22 cellular contexts compared by ENCODE assay signal in the genomic region with DNA sequence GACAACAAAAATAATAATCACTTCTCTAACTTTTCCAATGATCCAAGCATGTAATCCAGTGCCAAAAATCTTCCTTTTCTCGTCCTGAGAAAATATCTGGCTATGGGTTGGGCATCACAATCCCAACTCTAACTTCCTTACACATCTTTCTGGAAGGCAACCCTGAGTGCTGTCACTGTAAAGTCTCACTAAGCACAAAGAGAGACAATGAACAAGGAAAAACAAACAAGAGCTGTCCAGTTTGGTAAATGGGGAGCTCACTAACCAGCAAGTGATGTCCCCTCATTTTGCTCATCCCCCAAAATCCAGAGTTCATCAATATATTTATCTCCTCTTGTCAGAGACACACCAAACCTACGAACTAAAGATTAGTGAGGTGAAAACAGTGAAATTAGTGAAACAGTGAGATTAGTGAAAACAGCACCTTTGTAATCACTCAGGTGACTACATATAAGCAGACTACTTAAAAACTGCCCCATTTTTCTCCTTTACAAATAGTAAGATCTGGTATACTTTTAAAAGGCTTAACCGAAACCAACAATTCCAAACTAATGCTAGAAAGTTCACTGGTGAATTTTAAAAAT. TPM values are rescaled to one million over a fixed set of nuclear protein-coding genes. Genes with fewer than 3 reads are reported as not detected.
A peak's percentile ranks its signal among the peaks of the same experiment; 100 is the strongest.
DNase-seq lines count a peak whose midpoint lies in the region; FAIRE-seq and TF ChIP-seq lines count a peak whose summit lies in the region.
"Had no signal": no experiment of that assay in that cellular context is flagged by ENCODE, and none has a peak within 500 bp of the region (broad histone marks: within the 10 kb centered on the region; RNA-seq: fewer than 3 reads in every experiment).

No MANE protein-coding gene starts in this region.

- DNase-seq in activated CD4-positive, alpha-beta T cell treated with anti-CD3 and anti-CD28 coated beads, Interleukin-2, amount 10 ng/mL, durations not matched to agents 24 days and 14 days, result no peak
- DNase-seq in activated CD4-positive, alpha-beta T cell treated with anti-CD3 and anti-CD28 coated beads, Interleukin-2, amount 10 ng/mL, durations not matched to agents 7 days and 5 days, result no peak
- DNase-seq in astrocyte (ENCODE audit: low read depth), result no peak
- no peak for DNase-seq in H4 (ENCODE audit: low spot score)
- no peak for DNase-seq in glutamatergic neuron
- DNase-seq in effector memory CD4-positive, alpha-beta T cell, result no peak
- DNase-seq: activated CD4-positive, alpha-beta T cell treated with anti-CD3 and anti-CD28 coated beads for 1 hour; activated gamma-delta T cell treated with Interleukin-2 at 50 U/mL for 16 hours; CD4-positive, alpha-beta T cell; DMS79; lower lobe of right lung; naive thymus-derived CD8-positive, alpha-beta T cell; NCI-H1092 treated with DMSO at 0.1 percent for 48 hours; NCI-H526; PC-3; SJCRH30 had no signal

- no peak overlapping the region for H3K4me3 Mint-ChIP-seq in activated CD4-positive, alpha-beta T cell treated with anti-CD3 and anti-CD28 coated beads, Interleukin-2, amount 10 ng/mL, durations not matched to agents 24 days and 14 days
- H3K4me3 Mint-ChIP-seq in activated CD4-positive, alpha-beta T cell treated with anti-CD3 and anti-CD28 coated beads, Interleukin-2, amount 10 ng/mL, durations not matched to agents 7 days and 5 days, result no peak overlapping the region
- H3K4me3 Mint-ChIP-seq in astrocyte (ENCODE audit: unreplicated experiment) (no peak overlapping the region), glutamatergic neuron (ENCODE audit: unreplicated experiment) (no peak overlapping the region)
- H3K4me3 Mint-ChIP-seq: CD4-positive, alpha-beta T cell; stimulated activated memory B cell treated with anti-CD40 and anti-IgM and Interleukin-4, amounts not matched to agents 10 μg/mL and 1 μg/mL and 100 μg/mL, for 72 hours; type B pancreatic cell had no signal

- no peak for FAIRE-seq in astrocyte (lab: Jason Lieb, UNC)

- no peaks in the 10 kb centered on the region for H3K9me3 ChIP-seq in astrocyte (ENCODE audit: insufficient read depth, low read depth, low read length)
- no peaks in the 10 kb centered on the region for H3K9me3 ChIP-seq in iPS-20b (ENCODE audit: insufficient read depth, low read depth, low read length)
- H3K9me3 ChIP-seq in effector memory CD4-positive, alpha-beta T cell (ENCODE audit: control insufficient read depth, low read length), result no peaks in the 10 kb centered on the region
- H3K9me3 ChIP-seq: lower lobe of right lung, SJCRH30 had no signal

- H3K27me3 ChIP-seq in astrocyte (ENCODE audit: insufficient read depth, low read length) (no peaks in the 10 kb centered on the region), iPS-20b (ENCODE audit: insufficient read depth, low read length) (no peaks in the 10 kb centered on the region)
- H3K27me3 ChIP-seq in effector memory CD4-positive, alpha-beta T cell (replicated peaks; ENCODE audit: control insufficient read depth, insufficient read depth, low read length, poor library complexity, severe bottlenecking), result no peaks in the 10 kb centered on the region
- H3K27me3 ChIP-seq: SJCRH30 had no signal

- peaks cover 12% of the 10 kb centered on the region for H3K36me3 Mint-ChIP-seq in activated CD4-positive, alpha-beta T cell treated with anti-CD3 and anti-CD28 coated beads, Interleukin-2, amount 10 ng/mL, durations not matched to agents 24 days and 14 days (ENCODE audit: low read depth)
- H3K36me3 Mint-ChIP-seq in activated CD4-positive, alpha-beta T cell treated with anti-CD3 and anti-CD28 coated beads, Interleukin-2, amount 10 ng/mL, durations not matched to agents 7 days and 5 days (ENCODE audit: low read depth), result peaks cover 3% of the 10 kb centered on the region
- H3K36me3 Mint-ChIP-seq in astrocyte (ENCODE audit: low read depth, unreplicated experiment) (peaks cover 5% of the 10 kb centered on the region), glutamatergic neuron (ENCODE audit: unreplicated experiment) (no peaks in the 10 kb centered on the region)

- H2AFZ ChIP-seq in astrocyte (ENCODE audit: low read depth, low read length), result no peak overlapping the region

- H3K36me3 ChIP-seq in astrocyte (ENCODE audit: insufficient read depth, low read length) (no peaks in the 10 kb centered on the region), iPS-20b (ENCODE audit: insufficient read depth, low read depth, low read length) (no peaks in the 10 kb centered on the region)
- H3K36me3 ChIP-seq in effector memory CD4-positive, alpha-beta T cell (ENCODE audit: control insufficient read depth, insufficient read depth, low read length), result no peaks in the 10 kb centered on the region
- H3K36me3 ChIP-seq: lower lobe of right lung, SJCRH30 had no signal

- no peaks in the 10 kb centered on the region for H3K27me3 Mint-ChIP-seq in activated CD4-positive, alpha-beta T cell treated with anti-CD3 and anti-CD28 coated beads, Interleukin-2, amount 10 ng/mL, durations not matched to agents 24 days and 14 days
- no peaks in the 10 kb centered on the region for H3K27me3 Mint-ChIP-seq in activated CD4-positive, alpha-beta T cell treated with anti-CD3 and anti-CD28 coated beads, Interleukin-2, amount 10 ng/mL, durations not matched to agents 7 days and 5 days
- H3K27me3 Mint-ChIP-seq in astrocyte (ENCODE audit: low read depth, unreplicated experiment), result no peaks in the 10 kb centered on the region
- H3K27me3 Mint-ChIP-seq in glutamatergic neuron (ENCODE audit: unreplicated experiment), result peaks cover 8% of the 10 kb centered on the region
- H3K27me3 Mint-ChIP-seq: CD4-positive, alpha-beta T cell; naive thymus-derived CD8-positive, alpha-beta T cell; stimulated activated memory B cell treated with anti-CD40 and anti-IgM and Interleukin-4, amounts not matched to agents 10 μg/mL and 1 μg/mL and 100 μg/mL, for 72 hours; type B pancreatic cell had no signal

- no peaks in the 10 kb centered on the region for H3K9me3 Mint-ChIP-seq in activated CD4-positive, alpha-beta T cell treated with anti-CD3 and anti-CD28 coated beads, Interleukin-2, amount 10 ng/mL, durations not matched to agents 24 days and 14 days
- no peaks in the 10 kb centered on the region for H3K9me3 Mint-ChIP-seq in activated CD4-positive, alpha-beta T cell treated with anti-CD3 and anti-CD28 coated beads, Interleukin-2, amount 10 ng/mL, durations not matched to agents 7 days and 5 days
- H3K9me3 Mint-ChIP-seq in astrocyte (ENCODE audit: unreplicated experiment), result no peaks in the 10 kb centered on the region
- H3K9me3 Mint-ChIP-seq in glutamatergic neuron (ENCODE audit: unreplicated experiment), result peaks cover 9% of the 10 kb centered on the region
- H3K9me3 Mint-ChIP-seq: CD4-positive, alpha-beta T cell; naive thymus-derived CD8-positive, alpha-beta T cell; stimulated activated memory B cell treated with anti-CD40 and anti-IgM and Interleukin-4, amounts not matched to agents 10 μg/mL and 1 μg/mL and 100 μg/mL, for 72 hours; type B pancreatic cell had no signal

- H3K4me3 ChIP-seq in astrocyte (ENCODE audit: insufficient read depth, low read depth, low read length), result no peak overlapping the region
- peak overlapping the region; percentile 61 for H3K4me3 ChIP-seq in iPS-20b (ENCODE audit: low read length)
- H3K4me3 ChIP-seq in effector memory CD4-positive, alpha-beta T cell (ENCODE audit: insufficient read depth, low read depth, low read length, poor library complexity, severe bottlenecking), result no peak overlapping the region
- H3K4me3 ChIP-seq: lower lobe of right lung, SJCRH30 had no signal

- H3K9ac ChIP-seq in astrocyte (ENCODE audit: low read length) (peak overlapping the region; percentile 12), iPS-20b (ENCODE audit: low read depth, low read length) (peak overlapping the region; percentile 10; the same call in 1 of the 2 replicates)

- no peak overlapping the region for H3K27ac ChIP-seq in astrocyte (ENCODE audit: low read depth, low read length)
- H3K27ac ChIP-seq in iPS-20b (ENCODE audit: low read length), result peak overlapping the region; percentile 44
- peak overlapping the region; percentile 64 for H3K27ac ChIP-seq in temporal lobe (ENCODE audit: low read depth, low read length)
- no peak overlapping the region for H3K27ac ChIP-seq in effector memory CD4-positive, alpha-beta T cell (ENCODE audit: insufficient read depth, low read length, poor library complexity, severe bottlenecking)
- H3K27ac ChIP-seq: epithelial cell of prostate, lower lobe of right lung, SJCRH30 had no signal

- TF ChIP-seq CTCF in astrocyte (IDR thresholded peaks at IDR 0.05; ENCODE audit: insufficient read depth, low read depth, low read length) (no peak), glutamatergic neuron (IDR thresholded peaks at IDR 0.05; ENCODE audit: partially characterized antibody, unreplicated experiment) (no peak)

- no peak overlapping the region for H3K4me2 ChIP-seq in astrocyte (ENCODE audit: low read length)

- POLR2A ChIA-PET in activated CD4-positive, alpha-beta T cell treated with anti-CD3 and anti-CD28 coated beads, Interleukin-2, amount 10 ng/mL, durations not matched to agents 7 days and 5 days (lab: Charles Lee), result no interaction called here

- peaks cover 83% of the 10 kb centered on the region for H4K20me1 ChIP-seq in astrocyte (ENCODE audit: insufficient read depth, low read length)

- H3K4me1 ChIP-seq in astrocyte (ENCODE audit: insufficient read depth, low read length) (peaks cover 17% of the 10 kb centered on the region), iPS-20b (ENCODE audit: insufficient read depth, low read length) (peaks cover 59% of the 10 kb centered on the region)
- peaks cover 9% of the 10 kb centered on the region for H3K4me1 ChIP-seq in effector memory CD4-positive, alpha-beta T cell (ENCODE audit: control insufficient read depth, insufficient read depth, low read length, poor library complexity, severe bottlenecking)

- H3K4me1 Mint-ChIP-seq in activated CD4-positive, alpha-beta T cell treated with anti-CD3 and anti-CD28 coated beads, Interleukin-2, amount 10 ng/mL, durations not matched to agents 24 days and 14 days, result peaks cover 44% of the 10 kb centered on the region
- H3K4me1 Mint-ChIP-seq in activated CD4-positive, alpha-beta T cell treated with anti-CD3 and anti-CD28 coated beads, Interleukin-2, amount 10 ng/mL, durations not matched to agents 7 days and 5 days, result peaks cover 47% of the 10 kb centered on the region
- H3K4me1 Mint-ChIP-seq in astrocyte (ENCODE audit: low read depth, unreplicated experiment) (peaks cover 47% of the 10 kb centered on the region), glutamatergic neuron (ENCODE audit: low read depth, unreplicated experiment) (peaks cover 24% of the 10 kb centered on the region)

- CTCF ChIA-PET in activated CD4-positive, alpha-beta T cell treated with anti-CD3 and anti-CD28 coated beads, Interleukin-2, amount 10 ng/mL, durations not matched to agents 7 days and 5 days (lab: Charles Lee), result no interaction called here

- peak overlapping the region; percentile 18 for H3K27ac Mint-ChIP-seq in activated CD4-positive, alpha-beta T cell treated with anti-CD3 and anti-CD28 coated beads, Interleukin-2, amount 10 ng/mL, durations not matched to agents 24 days and 14 days
- no peak overlapping the region for H3K27ac Mint-ChIP-seq in activated CD4-positive, alpha-beta T cell treated with anti-CD3 and anti-CD28 coated beads, Interleukin-2, amount 10 ng/mL, durations not matched to agents 7 days and 5 days
- H3K27ac Mint-ChIP-seq in astrocyte (ENCODE audit: unreplicated experiment) (no peak overlapping the region), glutamatergic neuron (ENCODE audit: unreplicated experiment) (no peak overlapping the region)
- H3K27ac Mint-ChIP-seq: CD4-positive, alpha-beta T cell; stimulated activated memory B cell treated with anti-CD40 and anti-IgM and Interleukin-4, amounts not matched to agents 10 μg/mL and 1 μg/mL and 100 μg/mL, for 72 hours; type B pancreatic cell had no signal

- H3K79me2 ChIP-seq in astrocyte (ENCODE audit: insufficient read depth, low read length), result peaks cover 98% of the 10 kb centered on the region

- intact Hi-C loops in activated CD4-positive, alpha-beta T cell treated with anti-CD3 and anti-CD28 coated beads, Interleukin-2, amount 10 ng/mL, durations not matched to agents 24 days and 14 days (cut with micrococcal nuclease), result no loop called here

RNA-seq across cellular contexts. Expression of a gene that starts 5.4 kb away (rescaled TPM):
- total RNA-seq in activated CD4-positive, alpha-beta T cell treated with anti-CD3 and anti-CD28 coated beads, Interleukin-2, amount 10 ng/mL, durations not matched to agents 24 days and 14 days, result 30.2 and 34.3 TPM in 2 replicates
- total RNA-seq in activated CD4-positive, alpha-beta T cell treated with anti-CD3 and anti-CD28 coated beads, Interleukin-2, amount 10 ng/mL, durations not matched to agents 7 days and 5 days, result 10 to 100 TPM; 31.7 to 34.0 TPM
- total RNA-seq in astrocyte (36.8 and 40.2 TPM in 2 replicates), temporal lobe (77.4 TPM), glutamatergic neuron (ENCODE audit: unreplicated experiment) (59.6 TPM)
- total RNA-seq in H4 (2014; rRNA removed; shearing (Covaris generic)), result 29.4 and 30.0 TPM in 2 replicates

RNA-seq across cellular contexts. Expression of a gene that starts 35.7 kb away (rescaled TPM):
- not detected in 2 replicates for total RNA-seq in activated CD4-positive, alpha-beta T cell treated with anti-CD3 and anti-CD28 coated beads, Interleukin-2, amount 10 ng/mL, durations not matched to agents 24 days and 14 days
- total RNA-seq in activated CD4-positive, alpha-beta T cell treated with anti-CD3 and anti-CD28 coated beads, Interleukin-2, amount 10 ng/mL, durations not matched to agents 7 days and 5 days, result not detected
- total RNA-seq in astrocyte (not detected in 2 replicates), temporal lobe (not detected), glutamatergic neuron (ENCODE audit: unreplicated experiment) (not detected)
- total RNA-seq in H4 (2014; rRNA removed; shearing (Covaris generic)), result not detected in 2 replicates
- total RNA-seq: A172; CD4-positive, alpha-beta T cell; lower lobe of right lung; naive thymus-derived CD8-positive, alpha-beta T cell; PC-3; SJCRH30 had no signal

Comparison
In these comparisons a context has a peak if more than half of its experiments do, and no peak if none do; other contexts are left out.
1. H3K27ac ChIP-seq: peak in iPS-20b (single experiment) and temporal lobe (single experiment); none in astrocyte (single experiment) and effector memory CD4-positive, alpha-beta T cell (single experiment).